ENCODE assay signal across 10 cellular contexts in the genomic region with DNA sequence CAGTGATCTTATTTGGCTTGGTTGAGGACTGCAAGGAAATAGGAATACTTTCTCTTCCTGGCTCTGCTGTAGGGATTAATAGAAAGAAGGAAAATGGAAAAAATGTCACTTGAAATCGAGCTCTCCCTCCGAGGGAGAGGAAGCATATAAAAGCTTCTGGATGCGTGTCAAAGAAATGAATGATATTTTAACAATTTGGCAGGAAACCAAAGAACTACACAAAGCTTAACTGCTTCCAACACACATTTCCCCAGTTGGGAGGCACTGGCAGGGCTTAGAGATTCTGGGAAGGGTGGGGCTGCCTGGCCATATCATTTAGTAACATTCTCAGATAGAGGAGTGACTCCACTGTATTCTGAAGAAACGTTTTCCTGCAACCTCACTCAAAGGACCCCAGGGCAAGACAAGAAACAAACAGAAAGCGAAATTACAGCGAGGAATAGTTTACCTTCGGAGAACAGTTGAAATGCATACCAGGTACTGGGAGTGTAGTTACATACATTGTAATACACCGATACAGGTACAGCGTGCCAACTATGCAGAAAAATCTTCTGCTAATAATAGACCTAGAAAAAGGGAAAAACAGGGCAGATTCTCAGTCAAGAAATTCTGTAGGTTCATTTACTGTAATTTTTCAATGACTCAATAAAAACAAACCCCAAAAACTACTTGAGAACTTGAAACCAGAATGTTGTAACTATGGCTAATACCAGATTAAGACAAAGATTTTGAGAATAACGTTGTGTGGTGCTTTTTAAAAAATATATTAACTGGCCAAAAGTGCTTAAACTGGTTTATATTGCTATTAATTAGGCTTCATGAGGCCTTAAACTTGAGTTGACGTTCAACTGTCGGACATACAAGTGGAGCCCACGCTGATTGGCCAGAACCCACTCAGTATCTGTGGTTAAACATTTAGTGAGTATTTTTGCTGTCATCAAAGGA.
DNase-seq lines count a peak whose midpoint lies in the region; ATAC-seq and TF ChIP-seq lines count a peak whose summit lies in the region.
"Had no signal": no experiment of that assay in that cellular context is flagged by ENCODE, and none has a peak within 500 bp of the region (broad histone marks: within the 10 kb centered on the region; RNA-seq: fewer than 3 reads in every experiment).

No MANE protein-coding gene starts in this region.

- H3K4me1 ChIP-seq in upper lobe of left lung, result peaks cover 34 to 48% (median 37%) of the 10 kb centered on the region in 4 donors

- DNase-seq in T-helper 1 cell (no peak), brain microvascular endothelial cell (peak; percentile 45), left colon (peak in 1 of 2 donors; percentile 9), upper lobe of left lung (no peak)
- no peak for DNase-seq in activated T-cell treated with anti-CD3 and anti-CD28 coated beads, Interleukin-2, amount 50 U/mL, for 1 hour

- in situ Hi-C loops in brain microvascular endothelial cell (cut with HindIII; ENCODE audit: low pct_ligation_motif_present, low sequenced_read_pairs), result no loop called here

- peaks cover 18% of the 10 kb centered on the region for H3K36me3 Mint-ChIP-seq in T-helper 1 cell treated with Interleukin-12 subunit alpha and Interleukin-12 subunit beta and Interleukin-4 antibody, amounts not matched to agents 30 μg/mL and 1 μg/mL, for 36 hours (ENCODE audit: low read depth)

- no peaks in the 10 kb centered on the region for H3K27me3 Mint-ChIP-seq in T-helper 1 cell treated with Interleukin-12 subunit alpha and Interleukin-12 subunit beta and Interleukin-4 antibody, amounts not matched to agents 30 μg/mL and 1 μg/mL, for 36 hours (ENCODE audit: low read depth)

- TF ChIP-seq POLR2A in upper lobe of left lung (IDR thresholded peaks at IDR 0.05), result no peak

- peak overlapping the region; percentile 62 for H3K27ac Mint-ChIP-seq in T-helper 1 cell treated with Interleukin-12 subunit alpha and Interleukin-12 subunit beta and Interleukin-4 antibody, amounts not matched to agents 30 μg/mL and 1 μg/mL, for 36 hours
- H3K27ac Mint-ChIP-seq: stimulated activated effector memory CD8-positive, alpha-beta T cell treated with anti-CD3 and anti-CD28 coated beads, Interleukin-12 subunit alpha, Interleukin-12 subunit beta, amount 100 ng/mL, for 72 hours had no signal

- H3K9me3 ChIP-seq in upper lobe of left lung, result no peaks in the 10 kb centered on the region

- TF ChIP-seq EP300 in upper lobe of left lung (IDR thresholded peaks at IDR 0.05), result peak in 1 of 4 donors; percentile 19

- H3K36me3 ChIP-seq in brain microvascular endothelial cell (replicated peaks) (no peaks in the 10 kb centered on the region), upper lobe of left lung (no peaks in the 10 kb centered on the region)

- WGBS in upper lobe of left lung, 2 donors, result 31 to 35% methylated on average over 13 of the region's 13 CpGs

- H3K27ac ChIP-seq in brain microvascular endothelial cell, result peak overlapping the region; percentile 70
- peak overlapping the region; percentile 2 to 61 (median 33) for H3K27ac ChIP-seq in upper lobe of left lung
- H3K27ac ChIP-seq: C4-2B had no signal

- TF ChIP-seq CTCF in brain microvascular endothelial cell (IDR thresholded peaks at IDR 0.05; ENCODE audit: low read depth, low read length, missing control alignments), result no peak
- TF ChIP-seq CTCF in upper lobe of left lung (IDR thresholded peaks at IDR 0.05), result no peak

- no peaks in the 10 kb centered on the region for H3K9me3 Mint-ChIP-seq in T-helper 1 cell treated with Interleukin-12 subunit alpha and Interleukin-12 subunit beta and Interleukin-4 antibody, amounts not matched to agents 30 μg/mL and 1 μg/mL, for 36 hours
- H3K9me3 Mint-ChIP-seq: stimulated activated effector memory CD8-positive, alpha-beta T cell treated with anti-CD3 and anti-CD28 coated beads, Interleukin-12 subunit alpha, Interleukin-12 subunit beta, amount 100 ng/mL, for 72 hours had no signal

- H3K27me3 ChIP-seq in brain microvascular endothelial cell (replicated peaks) (no peaks in the 10 kb centered on the region), upper lobe of left lung (no peaks in the 10 kb centered on the region)

- peaks cover 50% of the 10 kb centered on the region for H3K4me1 Mint-ChIP-seq in T-helper 1 cell treated with Interleukin-12 subunit alpha and Interleukin-12 subunit beta and Interleukin-4 antibody, amounts not matched to agents 30 μg/mL and 1 μg/mL, for 36 hours (ENCODE audit: low read depth)

- intact Hi-C loops in left colon (cut with DNase I, micrococcal nuclease), result no loop called here

- no peak overlapping the region for H3K4me3 ChIP-seq in brain microvascular endothelial cell (ENCODE audit: low read depth, low read length)
- peak overlapping the region in 2 of 4 donors; percentile 10 to 13 for H3K4me3 ChIP-seq in upper lobe of left lung

- ATAC-seq in left colon (peak; percentile 83), upper lobe of left lung (ENCODE audit: low FRiP score in 2 of 2) (peak; percentile 54 to 78), HG03571 (IDR thresholded peaks at IDR 0.05; ENCODE audit: unreplicated experiment) (no peak), HG03520 (IDR thresholded peaks at IDR 0.05; ENCODE audit: unreplicated experiment) (no peak)
- ATAC-seq: stimulated activated effector memory CD8-positive, alpha-beta T cell treated with anti-CD3 and anti-CD28 coated beads, Interleukin-12 subunit alpha, Interleukin-12 subunit beta, amount 100 ng/mL, for 72 hours had no signal

- H3K4me3 Mint-ChIP-seq in T-helper 1 cell treated with Interleukin-12 subunit alpha and Interleukin-12 subunit beta and Interleukin-4 antibody, amounts not matched to agents 30 μg/mL and 1 μg/mL, for 36 hours, result peak overlapping the region; percentile 54
- H3K4me3 Mint-ChIP-seq: stimulated activated effector memory CD8-positive, alpha-beta T cell treated with anti-CD3 and anti-CD28 coated beads, Interleukin-12 subunit alpha, Interleukin-12 subunit beta, amount 100 ng/mL, for 72 hours had no signal

Comparison
In these comparisons a context has a peak if more than half of its experiments do, and no peak if none do; other contexts are left out.
1. ATAC-seq: peak in left colon (single experiment) and upper lobe of left lung (2 of 2); none in HG03571 (single experiment) and HG03520 (single experiment).